ENCODE assay signal across 8 cellular contexts in genomic region chr6:146785001-146785585, GRCh38.
DNase-seq lines count a peak whose midpoint lies in the region; ATAC-seq, FAIRE-seq and TF ChIP-seq lines count a peak whose summit lies in the region.

No MANE protein-coding gene starts in this region.

- H3K9me3 ChIP-seq in keratinocyte (ENCODE audit: control insufficient read depth, low read depth, low read length), result no peaks in the 10 kb centered on the region

- FAIRE-seq in keratinocyte (lab: Jason Lieb, UNC), result peak; percentile 13

- H3K79me2 ChIP-seq in keratinocyte (ENCODE audit: control insufficient read depth, insufficient read depth, low read length), result no peaks in the 10 kb centered on the region

- no peaks in the 10 kb centered on the region for H3K27me3 Mint-ChIP-seq in activated T-cell treated with anti-CD3 and anti-CD28 coated beads, Interleukin-2, amount 50 U/mL, for 4 hours (ENCODE audit: low read depth)

- no peak overlapping the region for H3K9ac ChIP-seq in keratinocyte (ENCODE audit: control insufficient read depth, extremely low read depth, insufficient read depth, low read length)

- dilution Hi-C loops in keratinocyte (cut with MboI; ENCODE audit: extremely low pct_ligation_motif_present, low sequenced_read_pairs), result no loop called here

- H2AFZ ChIP-seq in keratinocyte (ENCODE audit: control insufficient read depth, low read length), result no peak overlapping the region

- no peaks in the 10 kb centered on the region for H3K27me3 ChIP-seq in keratinocyte (ENCODE audit: control insufficient read depth, extremely low read depth, insufficient read depth, low read length)

- peaks cover under 1% of the 10 kb centered on the region for H3K4me1 ChIP-seq in keratinocyte (ENCODE audit: control insufficient read depth, extremely low read depth, insufficient read depth, low read length)

- DNase-seq in NCI-H345 (lab: John Stamatoyannopoulos, UW) (peak; percentile 6), NCI-H345 treated with DMSO at 0.1 percent for 48 hours (lab: John Stamatoyannopoulos, UW; ENCODE audit: unreplicated experiment) (no peak), NCI-H460 (ENCODE audit: extremely low read depth, low read depth) (peak; percentile 43), keratinocyte (ENCODE audit: low read depth, low spot score) (no peak)
- DNase-seq in activated T-cell treated with anti-CD3 and anti-CD28 coated beads, Interleukin-2, amount 50 U/mL, for 4 hours, result no peak
- DNase-seq in activated effector memory CD4-positive, alpha-beta T cell treated with Interleukin-2 at 50 U/mL for 16 hours, result no peak

- H3K27ac ChIP-seq in keratinocyte (ENCODE audit: control insufficient read depth, insufficient read depth, low read length), result no peak overlapping the region

- no peak overlapping the region for H3K4me3 ChIP-seq in keratinocyte (ENCODE audit: control insufficient read depth in 2 of 3, extremely low read depth in 1 of 3, insufficient read depth in 2 of 3, low read depth in 1 of 3, low read length in 3 of 3)

- no peaks in the 10 kb centered on the region for H3K9me1 ChIP-seq in keratinocyte (ENCODE audit: control insufficient read depth, extremely low read depth, insufficient read depth, low read length)

- TF ChIP-seq CTCF in keratinocyte (optimal IDR thresholded peaks at IDR 0.05 in 1 of 3, IDR thresholded peaks at IDR 0.05 in 1 of 3, conservative IDR thresholded peaks at IDR 0.05 in 1 of 3; ENCODE audit: extremely low read depth in 1 of 3, insufficient read depth in 2 of 3, low read length in 3 of 3), result peak in 2 of 3 experiments; percentile 57 to 58

- no peak overlapping the region for H3K4me3 Mint-ChIP-seq in activated T-cell treated with anti-CD3 and anti-CD28 coated beads, Interleukin-2, amount 50 U/mL, for 4 hours

- H3K9me3 Mint-ChIP-seq in activated T-cell treated with anti-CD3 and anti-CD28 coated beads, Interleukin-2, amount 50 U/mL, for 4 hours, result no peaks in the 10 kb centered on the region

- H3K4me1 Mint-ChIP-seq in activated T-cell treated with anti-CD3 and anti-CD28 coated beads, Interleukin-2, amount 50 U/mL, for 4 hours (ENCODE audit: low read depth), result no peaks in the 10 kb centered on the region

- ATAC-seq in GM19463 (IDR thresholded peaks at IDR 0.05; ENCODE audit: unreplicated experiment) (peak; percentile 93), HG03432 (IDR thresholded peaks at IDR 0.05; ENCODE audit: unreplicated experiment) (peak; percentile 95)
- ATAC-seq in activated T-cell treated with anti-CD3 and anti-CD28 coated beads, Interleukin-2, amount 50 U/mL, for 4 hours, result peak; percentile 91 to 92

- no peak overlapping the region for H3K4me2 ChIP-seq in keratinocyte (ENCODE audit: control insufficient read depth, extremely low read depth, insufficient read depth, low read depth, low read length)

- H3K36me3 ChIP-seq in keratinocyte (ENCODE audit: control insufficient read depth in 2 of 2, extremely low read depth in 1 of 2, insufficient read depth in 2 of 2, low read length in 2 of 2), result no peaks in the 10 kb centered on the region

- H3K36me3 Mint-ChIP-seq in activated T-cell treated with anti-CD3 and anti-CD28 coated beads, Interleukin-2, amount 50 U/mL, for 4 hours (ENCODE audit: insufficient read depth), result no peaks in the 10 kb centered on the region

- H4K20me1 ChIP-seq in keratinocyte (ENCODE audit: control insufficient read depth, extremely low read depth, insufficient read depth, low read length), result no peaks in the 10 kb centered on the region

Comparison
In these comparisons a context has a peak if more than half of its experiments do, and no peak if none do; other contexts are left out.
1. DNase-seq: peak in NCI-H345 (single experiment) and NCI-H460 (single experiment); none in NCI-H345 treated with DMSO at 0.1 percent for 48 hours (single experiment), activated T-cell treated with anti-CD3 and anti-CD28 coated beads, Interleukin-2, amount 50 U/mL, for 4 hours (single experiment), keratinocyte (single experiment) and activated effector memory CD4-positive, alpha-beta T cell treated with Interleukin-2 at 50 U/mL for 16 hours (single experiment).
2. Peak in every context shown above with its lines, with median percentiles within 50 percentile points of each other: ATAC-seq.